23 cellular contexts compared by ENCODE assay signal in the genomic region with DNA sequence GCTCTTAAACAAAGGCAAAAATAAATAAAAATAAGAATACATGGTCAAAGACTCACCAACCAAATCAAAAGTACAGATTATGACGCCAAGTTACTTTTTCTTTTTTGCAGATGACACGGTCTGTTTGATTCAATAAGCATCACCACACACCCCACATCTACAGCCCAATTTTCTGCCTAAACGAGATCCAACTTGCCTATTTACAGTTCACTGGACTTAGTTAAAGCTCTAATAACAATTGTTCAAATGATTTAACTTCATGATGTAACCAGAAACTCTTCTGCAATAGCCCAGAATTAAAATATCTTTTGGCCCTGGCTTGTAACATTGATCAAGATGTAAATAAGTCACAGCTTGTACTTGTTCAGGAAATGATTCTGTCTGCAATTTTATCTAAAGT.
"Had no signal": no experiment of that assay in that cellular context is flagged by ENCODE, and none has a peak within 500 bp of the region (broad histone marks: within the 10 kb centered on the region; RNA-seq: fewer than 3 reads in every experiment).

No MANE protein-coding gene starts in this region.

- H3K27ac ChIP-seq: coronary artery, gastrocnemius medialis, lower lobe of right lung, ovary, right atrium auricular region, suprapubic skin, transverse colon, upper lobe of right lung, uterus had no signal

- ATAC-seq: gastrocnemius medialis; left ventricle myocardium superior; lower lobe of right lung; natural killer cell; sciatic nerve; stimulated activated naive CD8-positive, alpha-beta T cell treated with anti-CD3 and anti-CD28 coated beads, Interleukin-15, amount 100 ng/mL, for 72 hours; upper lobe of right lung had no signal

- DNase-seq: dermis blood vessel endothelial cell; effector memory CD4-positive, alpha-beta T cell; foreskin fibroblast; gastrocnemius medialis; head of caudate nucleus; left ventricle myocardium superior; lower lobe of right lung; natural killer cell; occipital lobe; ovary; stimulated activated CD4-positive, alpha-beta T cell treated with anti-CD3 and anti-CD28 coated beads, Interleukin-12 subunit alpha, Interleukin-12 subunit beta, amount 100 ng/mL, for 4 hours; stimulated activated CD4-positive, alpha-beta T cell treated with anti-CD3 and anti-CD28 coated beads, Interleukin-1b, Interleukin-23, amount 100 ng/mL, for 48 hours; stimulated activated CD4-positive, alpha-beta T cell treated with anti-CD3 and anti-CD28 coated beads, Interleukin-4, amount 100 ng/mL, for 1 hour; stimulated activated CD8-positive, alpha-beta memory T cell treated with anti-CD3 and anti-CD28 coated beads, Interleukin-4, amount 100 ng/mL, for 48 hours; stimulated activated naive CD4-positive, alpha-beta T cell; stimulated activated naive CD8-positive, alpha-beta T cell treated with anti-CD3 and anti-CD28 coated beads, Interleukin-15, amount 100 ng/mL, for 72 hours; transverse colon; upper lobe of right lung; uterus had no signal
